Comparison of ENCODE assay signal across 22 cellular contexts in the genomic region with DNA sequence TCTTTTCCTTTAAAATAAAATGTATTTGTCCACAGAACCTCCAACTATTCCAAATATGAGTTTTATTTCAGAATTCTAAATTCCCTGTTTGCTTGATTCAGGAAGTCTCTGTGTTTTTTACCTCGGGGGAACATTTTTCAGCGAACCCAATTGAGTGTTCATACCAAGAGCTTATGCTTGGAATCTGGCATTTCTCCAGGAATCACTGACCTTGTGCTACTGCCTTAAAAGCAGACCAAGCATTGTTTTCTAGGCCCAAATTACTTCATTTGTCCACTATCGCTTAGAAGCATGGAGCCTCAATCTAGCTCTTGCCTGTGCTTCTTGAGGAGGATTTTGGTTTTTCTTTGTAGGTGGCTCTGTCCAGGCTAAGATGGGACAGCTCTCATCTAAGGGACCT. TPM values are rescaled to one million over a fixed set of nuclear protein-coding genes. Genes with fewer than 3 reads are reported as not detected.
"Had no signal": no experiment of that assay in that cellular context is flagged by ENCODE, and none has a peak within 500 bp of the region (broad histone marks: within the 10 kb centered on the region; RNA-seq: fewer than 3 reads in every experiment).

No MANE protein-coding gene starts in this region.

- H3K4me3 Mint-ChIP-seq: natural killer cell treated with Interleukin-12 subunit alpha and Interleukin-12 subunit beta and Interleukin-15 and Interleukin-18, amount 100 ng/mL, for 72 hours; stimulated activated effector memory CD8-positive, alpha-beta T cell treated with anti-CD3 and anti-CD28 coated beads, Interleukin-12 subunit alpha, Interleukin-12 subunit beta, amount 100 ng/mL, for 72 hours had no signal

- DNase-seq: activated CD4-positive, alpha-beta T cell treated with anti-CD3 and anti-CD28 coated beads, Interleukin-2, amount 10 ng/mL, durations not matched to agents 24 days and 14 days; activated CD4-positive, CD25-positive, alpha-beta regulatory T cell; activated CD8-positive, alpha-beta memory T cell treated with anti-CD3 and anti-CD28 coated beads, Interleukin-2, amount 50 U/mL, for 48 hours; activated CD8-positive, alpha-beta T cell treated with anti-CD3 and anti-CD28 coated beads, Interleukin-2, amount 10 ng/mL, durations not matched to agents 7 days and 5 days; activated gamma-delta T cell; activated T-cell treated with anti-CD3 and anti-CD28 coated beads, Interleukin-2, amount 50 U/mL, for 72 hours; brain microvascular endothelial cell; cerebellar nuclear complex; islet precursor cell; left lung; mesenchymal stem cell; psoas muscle; sigmoid colon; stimulated activated CD4-positive, alpha-beta T cell treated with anti-CD3 and anti-CD28 coated beads, Interleukin-12 subunit alpha, Interleukin-12 subunit beta, amount 100 ng/mL, for 4 hours; stimulated activated CD4-positive, alpha-beta T cell treated with anti-CD3 and anti-CD28 coated beads, Interleukin-2, amount 100 ng/mL, for 24 hours; uterus had no signal

- H3K4me3 ChIP-seq: left lung, psoas muscle, sigmoid colon, tibial nerve, uterus had no signal

- H3K27ac Mint-ChIP-seq: activated CD8-positive, alpha-beta T cell treated with anti-CD3 and anti-CD28 coated beads, Interleukin-2, amount 10 ng/mL, durations not matched to agents 7 days and 5 days; natural killer cell treated with Interleukin-12 subunit alpha and Interleukin-12 subunit beta and Interleukin-15 and Interleukin-18, amount 100 ng/mL, for 72 hours had no signal

- H3K27ac ChIP-seq: brain microvascular endothelial cell, left lung, psoas muscle, sigmoid colon, tibial nerve, uterus had no signal

- H3K27me3 ChIP-seq: brain microvascular endothelial cell, left lung, sigmoid colon, tibial nerve, uterus had no signal

- H3K9me3 Mint-ChIP-seq: natural killer cell treated with Interleukin-12 subunit alpha and Interleukin-12 subunit beta and Interleukin-15 and Interleukin-18, amount 100 ng/mL, for 72 hours; stimulated activated effector memory CD8-positive, alpha-beta T cell treated with anti-CD3 and anti-CD28 coated beads, Interleukin-12 subunit alpha, Interleukin-12 subunit beta, amount 100 ng/mL, for 72 hours had no signal

- H3K36me3 Mint-ChIP-seq: stimulated activated effector memory CD8-positive, alpha-beta T cell treated with anti-CD3 and anti-CD28 coated beads, Interleukin-12 subunit alpha, Interleukin-12 subunit beta, amount 100 ng/mL, for 72 hours had no signal

- H3K4me1 ChIP-seq: left lung, psoas muscle, sigmoid colon, tibial nerve, uterus had no signal

- H3K9me3 ChIP-seq: psoas muscle, sigmoid colon, tibial nerve, uterus had no signal

- H3K36me3 ChIP-seq: brain microvascular endothelial cell, left lung, sigmoid colon, tibial nerve, uterus had no signal

RNA-seq across cellular contexts. Expression of gene EBLN1, which starts 59.4 kb away (rescaled TPM):
- total RNA-seq: activated CD4-positive, alpha-beta T cell treated with anti-CD3 and anti-CD28 coated beads, Interleukin-2, amount 10 ng/mL, durations not matched to agents 24 days and 14 days; activated CD8-positive, alpha-beta T cell treated with anti-CD3 and anti-CD28 coated beads, Interleukin-2, amount 10 ng/mL, durations not matched to agents 7 days and 5 days; activated naive CD4-positive, alpha-beta T cell treated with anti-CD3 and anti-CD28 coated beads, Interleukin-2, amount 50 U/mL, for 72 hours; activated T-cell treated with anti-CD3 and anti-CD28 coated beads, Interleukin-2, amount 50 U/mL, for 72 hours; dermis microvascular lymphatic vessel endothelial cell; left lung; natural killer cell treated with Interleukin-12 subunit alpha and Interleukin-12 subunit beta and Interleukin-15 and Interleukin-18, amount 100 ng/mL, for 72 hours; psoas muscle; sigmoid colon; tibial nerve had no signal
- polyA plus RNA-seq: esophagus, psoas muscle, sigmoid colon had no signal
